Comparison of ENCODE assay signal across 16 cellular contexts in the genomic region with DNA sequence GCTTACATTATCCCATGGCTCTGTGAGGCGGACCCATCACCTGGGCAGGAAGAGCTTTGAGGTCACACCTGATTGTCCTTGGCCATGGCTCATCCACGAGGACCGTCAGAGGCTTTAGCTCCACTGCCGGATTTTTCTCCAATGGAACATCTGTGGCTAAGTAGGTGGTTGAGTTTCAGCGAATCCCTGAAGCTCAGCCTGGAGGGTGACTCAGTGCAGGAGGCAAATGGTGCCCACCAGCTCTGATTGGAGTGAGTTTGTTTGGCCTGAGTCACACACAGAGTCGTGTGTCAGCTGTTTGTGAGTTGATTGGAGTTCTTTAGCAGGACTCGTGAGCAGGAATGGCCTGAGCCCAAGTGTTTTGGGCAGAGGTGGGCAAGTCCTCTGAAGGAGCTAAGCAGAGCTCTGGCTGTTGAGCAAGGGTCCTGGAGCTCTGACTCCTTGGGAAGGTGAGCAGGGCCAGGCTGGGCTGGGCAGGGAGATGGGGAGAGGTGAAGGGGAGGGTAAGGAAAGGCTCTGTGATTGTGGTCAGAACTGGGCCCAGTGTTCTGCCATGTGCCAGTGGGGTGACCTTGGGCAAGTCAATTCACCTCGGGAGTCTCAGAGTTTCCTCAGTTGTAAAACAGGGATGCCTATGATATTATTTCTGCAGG.
A peak's percentile ranks its signal among the peaks of the same experiment; 100 is the strongest.
DNase-seq lines count a peak whose midpoint lies in the region; ATAC-seq and FAIRE-seq lines count a peak whose summit lies in the region.
"Had no signal": no experiment of that assay in that cellular context is flagged by ENCODE, and none has a peak within 500 bp of the region (broad histone marks: within the 10 kb centered on the region; RNA-seq: fewer than 3 reads in every experiment).

No MANE protein-coding gene starts in this region.

- DNase-seq in Ammon's horn (ENCODE audit: low spot score) (peak; percentile 70), HS-5 (ENCODE audit: low read depth) (peak; percentile 78), amniotic epithelial cell (ENCODE audit: low read depth) (peak; percentile 50), iris pigment epithelial cell (ENCODE audit: low read depth) (peak; percentile 28), SKM-1 treated with dmso at 0.1 percent for 144 hours (lab: John Stamatoyannopoulos, UW; ENCODE audit: unreplicated experiment) (no peak), HUDEP-2 (lab: John Stamatoyannopoulos, UW; ENCODE audit: unreplicated experiment in 76 of 76) (no peak), GM19239 (ENCODE audit: insufficient read length, low spot score) (no peak)
- DNase-seq: activated CD4-positive, alpha-beta T cell treated with anti-CD3 and anti-CD28 coated beads for 1 hour; activated naive CD8-positive, alpha-beta T cell treated with anti-CD3 and anti-CD28 coated beads, Interleukin-2, amount 50 U/mL, for 24 hours; BE2C; GDM1; left colon; NCI-H1694 treated with DMSO at 0.1 percent for 48 hours; right cardiac atrium had no signal

- no peak for FAIRE-seq in GM19239 (lab: Jason Lieb, UNC)

- ATAC-seq in GM21825 (IDR thresholded peaks at IDR 0.05; ENCODE audit: unreplicated experiment) = no peak
- ATAC-seq: activated naive CD8-positive, alpha-beta T cell treated with anti-CD3 and anti-CD28 coated beads, Interleukin-2, amount 50 U/mL, for 24 hours; left colon; naive thymus-derived CD8-positive, alpha-beta T cell; right cardiac atrium had no signal

Comparison
In these comparisons a context has a peak if more than half of its experiments do, and no peak if none do; other contexts are left out.
1. DNase-seq: peak in Ammon's horn (single experiment), HS-5 (single experiment), amniotic epithelial cell (single experiment) and iris pigment epithelial cell (single experiment); none in SKM-1 treated with dmso at 0.1 percent for 144 hours (single experiment), HUDEP-2 (0 of 76) and GM19239 (single experiment).